In the genomic region with DNA sequence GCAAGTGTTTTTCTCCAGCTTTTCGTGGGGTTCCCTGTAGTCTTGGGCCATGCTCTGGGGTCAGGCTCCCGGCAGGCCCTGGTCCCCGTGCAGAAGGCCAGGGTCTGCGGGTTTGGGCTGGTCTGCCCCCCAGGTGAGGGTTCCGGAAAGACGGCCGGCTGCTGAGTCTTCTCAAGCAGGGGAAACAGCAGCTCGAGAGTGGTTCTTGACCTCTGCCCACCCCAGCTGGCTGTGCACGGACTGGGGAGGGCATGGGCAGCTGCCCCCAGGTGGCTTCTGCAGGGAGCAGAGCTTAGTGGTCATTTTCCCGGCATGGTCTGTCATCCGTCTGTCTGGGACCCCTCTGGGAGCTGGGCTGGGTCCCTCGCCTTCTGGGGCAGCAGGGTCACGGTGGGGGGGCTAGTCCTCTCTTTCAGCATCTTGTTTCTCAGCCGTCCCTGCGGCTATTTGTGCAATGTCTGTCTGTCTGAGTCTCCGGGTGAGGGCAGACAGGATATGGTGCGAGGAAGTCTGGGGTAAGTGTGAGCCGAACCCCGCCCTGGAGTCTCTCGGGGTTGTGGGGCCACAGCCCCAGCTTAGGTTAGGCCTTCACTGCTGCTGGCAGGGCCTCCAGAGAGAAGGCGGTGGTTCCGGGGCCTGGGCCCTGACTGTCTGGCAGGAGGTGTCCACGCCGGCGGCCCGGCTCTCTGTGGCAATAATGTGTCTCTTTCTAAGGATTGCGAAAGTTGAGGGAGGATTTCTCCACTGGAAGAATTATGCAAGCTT, we compare ENCODE assay signal across 8 cellular contexts. TPM values are rescaled to one million over a fixed set of nuclear protein-coding genes. Genes with fewer than 3 reads are reported as not detected.
DNase-seq lines count a peak whose midpoint lies in the region; ATAC-seq and TF ChIP-seq lines count a peak whose summit lies in the region.

No MANE protein-coding gene starts in this region.

- no peaks in the 10 kb centered on the region for H3K9me3 Mint-ChIP-seq in stimulated activated naive B cell treated with anti-CD40 and anti-IgM and Interleukin-4, amounts not matched to agents 10 μg/mL and 1 μg/mL and 100 μg/mL, for 72 hours

- no peaks in the 10 kb centered on the region for H3K27me3 Mint-ChIP-seq in stimulated activated naive B cell treated with anti-CD40 and anti-IgM and Interleukin-4, amounts not matched to agents 10 μg/mL and 1 μg/mL and 100 μg/mL, for 72 hours

- DNase-seq in Ammon's horn (ENCODE audit: low spot score): peak; percentile 83
- DNase-seq in HUDEP-2 (lab: John Stamatoyannopoulos, UW; ENCODE audit: unreplicated experiment in 76 of 76): peak in 59 of 76 experiments; percentile 14 to 70 (median 50)
- DNase-seq in activated CD4-positive, alpha-beta T cell treated with anti-CD3 and anti-CD28 coated beads, Interleukin-2, amount 50 U/mL, for 48 hours: peak; percentile 60 to 69
- DNase-seq in effector CD4-positive, alpha-beta T cell: peak; percentile 76
- no peak for DNase-seq in stimulated activated naive B cell treated with anti-CD40 and anti-IgM and Interleukin-4, amounts not matched to agents 10 μg/mL and 1 μg/mL and 100 μg/mL, for 72 hours
- DNase-seq in 8988T: no peak
- DNase-seq in BE2C: no peak

- peak; percentile 80 to 84 for ATAC-seq in stimulated activated naive B cell treated with anti-CD40 and anti-IgM and Interleukin-4, amounts not matched to agents 10 μg/mL and 1 μg/mL and 100 μg/mL, for 72 hours (replicated peaks)

- TF ChIP-seq CTCF in BE2C (IDR thresholded peaks at IDR 0.05; ENCODE audit: low read depth, low read length): no peak

- H3K4me1 ChIP-seq in mononuclear cell (ENCODE audit: insufficient read depth, low read length): peaks cover 99% of the 10 kb centered on the region
- no peaks in the 10 kb centered on the region; the same call in 1 of the 2 replicates for H3K4me1 ChIP-seq in BE2C

- no peaks in the 10 kb centered on the region for H3K9me3 ChIP-seq in mononuclear cell (ENCODE audit: low read depth, low read length)
- no peaks in the 10 kb centered on the region for H3K9me3 ChIP-seq in BE2C

- no peaks in the 10 kb centered on the region for H3K27me3 ChIP-seq in mononuclear cell (ENCODE audit: insufficient read depth, low read length)
- no peaks in the 10 kb centered on the region for H3K27me3 ChIP-seq in BE2C

- peak overlapping the region; percentile 88 for H3K27ac Mint-ChIP-seq in stimulated activated naive B cell treated with anti-CD40 and anti-IgM and Interleukin-4, amounts not matched to agents 10 μg/mL and 1 μg/mL and 100 μg/mL, for 72 hours

- H3K4me3 ChIP-seq in mononuclear cell (ENCODE audit: low read length) (peak overlapping the region; percentile 23), BE2C (ENCODE audit: low read depth, low read length) (no peak overlapping the region)

- H3K4me1 Mint-ChIP-seq in stimulated activated naive B cell treated with anti-CD40 and anti-IgM and Interleukin-4, amounts not matched to agents 10 μg/mL and 1 μg/mL and 100 μg/mL, for 72 hours: peaks cover 56 to 88% of the 10 kb centered on the region in 2 donors

- H3K4me3 Mint-ChIP-seq in stimulated activated naive B cell treated with anti-CD40 and anti-IgM and Interleukin-4, amounts not matched to agents 10 μg/mL and 1 μg/mL and 100 μg/mL, for 72 hours: peak overlapping the region; percentile 67 to 80

- no peaks in the 10 kb centered on the region for H3K36me3 ChIP-seq in BE2C

- peaks cover 3 to 23% of the 10 kb centered on the region in 2 donors for H3K36me3 Mint-ChIP-seq in stimulated activated naive B cell treated with anti-CD40 and anti-IgM and Interleukin-4, amounts not matched to agents 10 μg/mL and 1 μg/mL and 100 μg/mL, for 72 hours

RNA-seq across cellular contexts. Expression of a gene that starts 6.1 kb away (rescaled TPM):
- 47.5 TPM for total RNA-seq in mononuclear cell
- polyA plus RNA-seq in BE2C (2012; ENCODE audit: insufficient read depth, insufficient read length, low read depth): 22.2 TPM

RNA-seq across cellular contexts. Expression of a gene that starts 39.6 kb away (rescaled TPM):
- total RNA-seq in mononuclear cell: 11.0 TPM
- polyA plus RNA-seq in BE2C (2012; ENCODE audit: insufficient read depth, insufficient read length, low read depth): 37.3 TPM

Comparison
In these comparisons a context has a peak if more than half of its experiments do, and no peak if none do; other contexts are left out.
1. DNase-seq: peak in Ammon's horn (single experiment), HUDEP-2 (59 of 76), activated CD4-positive, alpha-beta T cell treated with anti-CD3 and anti-CD28 coated beads, Interleukin-2, amount 50 U/mL, for 48 hours (2 of 2) and effector CD4-positive, alpha-beta T cell (single experiment); none in stimulated activated naive B cell treated with anti-CD40 and anti-IgM and Interleukin-4, amounts not matched to agents 10 μg/mL and 1 μg/mL and 100 μg/mL, for 72 hours (single experiment), 8988T (single experiment) and BE2C (single experiment).